In genomic region chr17:6094453-6094852, GRCh38 we compare ENCODE assay signal across 26 cellular contexts. TPM values are rescaled to one million over a fixed set of nuclear protein-coding genes. Genes with fewer than 3 reads are reported as not detected.
"Had no signal": no experiment of that assay in that cellular context is flagged by ENCODE, and none has a peak within 500 bp of the region (broad histone marks: within the 10 kb centered on the region; RNA-seq: fewer than 3 reads in every experiment).

No MANE protein-coding gene starts in this region.

- DNase-seq: hypothalamus; immature natural killer cell; left colon; left lung; mammary epithelial cell; mesenchymal stem cell; ovary; stimulated activated CD4-positive, alpha-beta T cell treated with anti-CD3 and anti-CD28 coated beads, Interleukin-12 subunit alpha, Interleukin-12 subunit beta, amount 100 ng/mL, for 4 hours; stimulated activated CD4-positive, alpha-beta T cell treated with anti-CD3 and anti-CD28 coated beads, Interleukin-15, amount 100 ng/mL, for 24 hours; stimulated activated CD4-positive, alpha-beta T cell treated with anti-CD3 and anti-CD28 coated beads, Interleukin-2, amount 100 ng/mL, for 24 hours; stimulated activated CD4-positive, alpha-beta T cell treated with anti-CD3 and anti-CD28 coated beads, Interleukin-4, amount 100 ng/mL, for 1 hour; stimulated activated naive CD4-positive, alpha-beta T cell; trophoblast cell had no signal

- H3K36me3 ChIP-seq: left lung, lower lobe of right lung, neural progenitor cell, ovary, right atrium auricular region, right lobe of liver, suprapubic skin, thoracic aorta, upper lobe of right lung had no signal

- H3K9ac ChIP-seq: neural progenitor cell had no signal

- H3K4me2 ChIP-seq: neural progenitor cell, smooth muscle cell had no signal

- H3K9me3 ChIP-seq: left lung, lower lobe of right lung, ovary, right atrium auricular region, right lobe of liver, suprapubic skin, thoracic aorta, tibial artery, upper lobe of right lung had no signal

- H3K4me1 ChIP-seq: left lung, lower lobe of right lung, right lobe of liver, suprapubic skin, tibial artery, upper lobe of right lung had no signal

- FAIRE-seq: islet of Langerhans, kidney, urothelium cell line had no signal

- H3K27ac ChIP-seq: left lung, lower lobe of right lung, neural progenitor cell, ovary, right atrium auricular region, right lobe of liver, suprapubic skin, thoracic aorta, tibial artery, upper lobe of right lung had no signal

- H3K4me3 ChIP-seq: left lung, lower lobe of right lung, neural progenitor cell, ovary, right atrium auricular region, right lobe of liver, smooth muscle cell, suprapubic skin, thoracic aorta, tibial artery, upper lobe of right lung had no signal

- H3K27me3 ChIP-seq: left lung, neural progenitor cell, ovary, right atrium auricular region, right lobe of liver, tibial artery, upper lobe of right lung had no signal

- H2AFZ ChIP-seq: neural progenitor cell had no signal

RNA-seq across cellular contexts. Expression of gene WSCD1, which starts 24.3 kb away (rescaled TPM):
- total RNA-seq: mammary epithelial cell; naive thymus-derived CD8-positive, alpha-beta T cell had no signal
- polyA plus RNA-seq: mammary epithelial cell; naive thymus-derived CD8-positive, alpha-beta T cell had no signal
